Comparison of ENCODE assay signal across 21 cellular contexts in genomic region chrX:18598413-18598812, GRCh38.
DNase-seq lines count a peak whose midpoint lies in the region; ATAC-seq and TF ChIP-seq lines count a peak whose summit lies in the region.
"Had no signal": no experiment of that assay in that cellular context is flagged by ENCODE, and none has a peak within 500 bp of the region (broad histone marks: within the 10 kb centered on the region; RNA-seq: fewer than 3 reads in every experiment).

No MANE protein-coding gene starts in this region.

- H4K91ac ChIP-seq in IMR-90 (ENCODE audit: insufficient read depth, low read depth, low read length): no peak overlapping the region

- H3K4me1 ChIP-seq in IMR-90 (ENCODE audit: control insufficient read depth, insufficient read depth, low read length) (no peaks in the 10 kb centered on the region), fibroblast of lung (ENCODE audit: control insufficient read depth, extremely low read depth, insufficient read depth, low read length) (no peaks in the 10 kb centered on the region), foreskin keratinocyte (no peaks in the 10 kb centered on the region)
- H3K4me1 ChIP-seq: SJCRH30 had no signal

- H3K27ac Mint-ChIP-seq in Calu3 (ENCODE audit: unreplicated experiment): peak overlapping the region; percentile 74
- H3K27ac Mint-ChIP-seq in HFFc6: no peak overlapping the region
- H3K27ac Mint-ChIP-seq: B cell; CD8-positive, alpha-beta T cell had no signal

- no peak for ATAC-seq in IMR-90 (ENCODE audit: low read depth)
- ATAC-seq in foreskin keratinocyte: no peak
- ATAC-seq: CD8-positive, alpha-beta T cell; SK-N-SH treated with all-trans-retinoic acid at 6 μM for 48 hours had no signal

- TF ChIP-seq POLR2A in IMR-90 (IDR thresholded peaks at IDR 0.05; ENCODE audit: low read depth, low read length): no peak

- H3K4me3 Mint-ChIP-seq in Calu3 (ENCODE audit: low read depth, unreplicated experiment) (no peak overlapping the region), HFFc6 (no peak overlapping the region)
- H3K4me3 Mint-ChIP-seq: B cell; CD8-positive, alpha-beta T cell had no signal

- no peak overlapping the region for H3K4me2 ChIP-seq in IMR-90 (ENCODE audit: low read depth, low read length)
- H3K4me2 ChIP-seq in fibroblast of lung (ENCODE audit: extremely low read depth, insufficient read depth, low read length): no peak overlapping the region

- TF ChIP-seq CTCF in Calu3 (IDR thresholded peaks at IDR 0.05; ENCODE audit: unreplicated experiment): no peak
- no peak for TF ChIP-seq CTCF in IMR-90 (conservative IDR thresholded peaks at IDR 0.05; ENCODE audit: low read depth, low read length)
- no peak for TF ChIP-seq CTCF in fibroblast of lung (conservative IDR thresholded peaks at IDR 0.05 in 1 of 2, IDR thresholded peaks at IDR 0.05 in 1 of 2; ENCODE audit: low read depth in 1 of 2, low read length in 2 of 2)
- TF ChIP-seq CTCF in foreskin keratinocyte (conservative IDR thresholded peaks at IDR 0.05): no peak
- TF ChIP-seq CTCF in HFFc6 (IDR thresholded peaks at IDR 0.05): no peak

- no peak overlapping the region for H3K9ac ChIP-seq in IMR-90 (ENCODE audit: low read depth, low read length)
- no peak overlapping the region for H3K9ac ChIP-seq in fibroblast of lung (ENCODE audit: insufficient read depth, low read length)

- H2AK9ac ChIP-seq in IMR-90 (replicated peaks; ENCODE audit: low read depth, low read length, poor library complexity): no peak overlapping the region

- H3K23ac ChIP-seq in IMR-90 (ENCODE audit: low read depth, low read length): no peak overlapping the region

- no peak for TF ChIP-seq RAD21 in IMR-90 (IDR thresholded peaks at IDR 0.05; ENCODE audit: low read length)

- H3K79me2 ChIP-seq in fibroblast of lung (ENCODE audit: control insufficient read depth, insufficient read depth, low read length): no peaks in the 10 kb centered on the region

- H4K8ac ChIP-seq in IMR-90 (ENCODE audit: low read depth in 2 of 2, low read length in 2 of 2): no peak overlapping the region

- H2BK5ac ChIP-seq in IMR-90 (ENCODE audit: low read depth, low read length, poor library complexity, severe bottlenecking): no peak overlapping the region

- dilution Hi-C loops in IMR-90 (cut with HindIII; ENCODE audit: low sequenced_read_pairs, unreplicated experiment): no loop called here

- H3K27me3 ChIP-seq in IMR-90 (ENCODE audit: control insufficient read depth, insufficient read depth, low read length) (no peaks in the 10 kb centered on the region), fibroblast of lung (ENCODE audit: control insufficient read depth, insufficient read depth, low read length) (no peaks in the 10 kb centered on the region), foreskin keratinocyte (no peaks in the 10 kb centered on the region)
- H3K27me3 ChIP-seq: SJCRH30 had no signal

- no peaks in the 10 kb centered on the region for H3K27me3 Mint-ChIP-seq in Calu3 (ENCODE audit: unreplicated experiment)
- H3K27me3 Mint-ChIP-seq in HFFc6 (ENCODE audit: insufficient read depth): no peaks in the 10 kb centered on the region
- H3K27me3 Mint-ChIP-seq: B cell had no signal

- H2BK120ac ChIP-seq in IMR-90 (ENCODE audit: low read depth, low read length): no peak overlapping the region

- DNase-seq in Calu3: no peak
- DNase-seq in IMR-90: peak; percentile 20
- peak; percentile 1 to 30 for DNase-seq in fibroblast of lung (ENCODE audit: low read depth in 2 of 2)
- peak; percentile 27 for DNase-seq in renal cortical epithelial cell (ENCODE audit: low read depth)
- DNase-seq in foreskin keratinocyte: no peak
- DNase-seq in HFFc6: no peak
- no peak for DNase-seq in NCI-H524 (lab: John Stamatoyannopoulos, UW)
- DNase-seq: CD8-positive, alpha-beta T cell; DMS153; Karpas-422; NCI-H1092 treated with DMSO at 0.1 percent for 48 hours; NCI-H1436; NCI-H187 treated with DMSO at 0.1 percent for 48 hours; NCI-H2171 treated with DMSO at 0.1 percent for 48 hours; NCI-H345; NCI-H524 treated with DMSO at 0.1 percent for 48 hours; NCI-H774; SJCRH30 had no signal

- H3K14ac ChIP-seq in IMR-90 (replicated peaks; ENCODE audit: low read depth, low read length): no peak overlapping the region

- H3K36me3 ChIP-seq in IMR-90 (ENCODE audit: control insufficient read depth, insufficient read depth, low read length): no peaks in the 10 kb centered on the region; the same call in 1 of the 2 replicates
- no peaks in the 10 kb centered on the region for H3K36me3 ChIP-seq in fibroblast of lung (ENCODE audit: control insufficient read depth, insufficient read depth, low read length)
- H3K36me3 ChIP-seq: SJCRH30 had no signal

- no peak overlapping the region for H3K56ac ChIP-seq in IMR-90 (ENCODE audit: extremely low read depth, insufficient read depth, low read length)

- no peak overlapping the region for H2AK5ac ChIP-seq in IMR-90 (ENCODE audit: low read depth, low read length)

- no peak overlapping the region for H4K5ac ChIP-seq in IMR-90 (ENCODE audit: low read depth, low read length)

- H3K4me1 Mint-ChIP-seq in Calu3 (ENCODE audit: low read depth, unreplicated experiment) (peaks cover 5% of the 10 kb centered on the region), HFFc6 (ENCODE audit: low read depth) (no peaks in the 10 kb centered on the region)
- H3K4me1 Mint-ChIP-seq: B cell had no signal

- peaks cover 5% of the 10 kb centered on the region for H3K36me3 Mint-ChIP-seq in Calu3 (ENCODE audit: insufficient read depth, unreplicated experiment)
- H3K36me3 Mint-ChIP-seq in HFFc6 (ENCODE audit: low read depth): peaks cover 4% of the 10 kb centered on the region; the same call in 1 of the 2 replicates

- intact Hi-C loops in Calu3 (cut with micrococcal nuclease; ENCODE audit: unreplicated experiment) (no loop called here), IMR-90 (cut with micrococcal nuclease) (no loop called here)

- POLR2A ChIA-PET in IMR-90 (lab: Charles Lee; ENCODE audit: unreplicated experiment): no interaction called here

- H2BK20ac ChIP-seq in IMR-90 (ENCODE audit: low read depth, low read length): no peak overlapping the region

- no CpG with 5 or more reads among the region's 2 CpGs for WGBS in IMR-90 (ENCODE audit: extremely low coverage in 2 of 2, insufficient read length in 1 of 2), 2 experiments

- H3K79me1 ChIP-seq in IMR-90 (ENCODE audit: low read depth in 1 of 2, low read length in 2 of 2): no peaks in the 10 kb centered on the region

- peaks cover 3% of the 10 kb centered on the region; the same call in 1 of the 2 replicates for H3K9me1 ChIP-seq in IMR-90 (ENCODE audit: insufficient read depth, low read length)

- no peak overlapping the region for H2BK15ac ChIP-seq in IMR-90 (ENCODE audit: low read depth, low read length)

- H2AFZ ChIP-seq in IMR-90 (replicated peaks; ENCODE audit: low read length, poor library complexity) (no peak overlapping the region), fibroblast of lung (ENCODE audit: low read length) (no peak overlapping the region)

- CTCF ChIA-PET in Calu3 (lab: Charles Lee) (no interaction called here), IMR-90 (lab: Yijun Ruan, JAX) (no interaction called here)

- H3K9me3 ChIP-seq in IMR-90 (ENCODE audit: control insufficient read depth, insufficient read depth, low read length) (no peaks in the 10 kb centered on the region), fibroblast of lung (ENCODE audit: control insufficient read depth, insufficient read depth, low read depth, low read length) (no peaks in the 10 kb centered on the region)
- H3K9me3 ChIP-seq: SJCRH30 had no signal

- H3K9me3 Mint-ChIP-seq in Calu3 (ENCODE audit: low read depth, unreplicated experiment) (no peaks in the 10 kb centered on the region), HFFc6 (no peaks in the 10 kb centered on the region)
- H3K9me3 Mint-ChIP-seq: CD8-positive, alpha-beta T cell had no signal

- H3K18ac ChIP-seq in IMR-90 (ENCODE audit: low read depth, low read length): no peak overlapping the region

- no peak overlapping the region for H3K4me3 ChIP-seq in IMR-90 (ENCODE audit: insufficient read depth, low read depth, low read length)
- no peak overlapping the region for H3K4me3 ChIP-seq in fibroblast of lung (replicated peaks in 1 of 4; ENCODE audit: control extremely low read depth in 1 of 4, insufficient read depth in 1 of 4, low read depth in 3 of 4, low read length in 4 of 4)
- H3K4me3 ChIP-seq: SJCRH30 had no signal

- H3K27ac ChIP-seq in IMR-90 (ENCODE audit: insufficient read depth, low read length) (no peak overlapping the region), fibroblast of lung (ENCODE audit: insufficient read depth, low read length) (no peak overlapping the region), foreskin keratinocyte (no peak overlapping the region)
- H3K27ac ChIP-seq: C4-2B, SJCRH30 had no signal

- H4K20me1 ChIP-seq in IMR-90 (ENCODE audit: insufficient read depth, low read length) (no peaks in the 10 kb centered on the region), fibroblast of lung (ENCODE audit: control insufficient read depth, extremely low read depth, insufficient read depth, low read length) (no peaks in the 10 kb centered on the region)

- no TSS peak for BruUV-seq in Calu3 (replicated peaks; lab: Mats Ljungman, UMichigan)
- no TSS peak for BruUV-seq in IMR-90 (replicated peaks; lab: Mats Ljungman, UMichigan)

- in situ Hi-C loops in IMR-90 (cut with MboI; ENCODE audit: low sequenced_read_pairs): no loop called here

- no peak overlapping the region for H3K4ac ChIP-seq in IMR-90 (ENCODE audit: low read depth, low read length)

TF ChIP-seq in IMR-90, 13 proteins besides CTCF, POLR2A, EP300 and RAD21:
- TF ChIP-seq MAFK (IDR thresholded peaks at IDR 0.05; ENCODE audit: low read depth, low read length) (no peak), CEBPB (IDR thresholded peaks at IDR 0.05; ENCODE audit: low read depth, low read length) (no peak)

Comparison
In these comparisons a context has a peak if more than half of its experiments do, and no peak if none do; other contexts are left out.
1. DNase-seq: peak in IMR-90 (single experiment), fibroblast of lung (2 of 2) and renal cortical epithelial cell (single experiment); none in Calu3 (single experiment), foreskin keratinocyte (0 of 2), HFFc6 (single experiment) and NCI-H524 (0 of 2).